ENCODE assay signal across 27 cellular contexts in the genomic region with DNA sequence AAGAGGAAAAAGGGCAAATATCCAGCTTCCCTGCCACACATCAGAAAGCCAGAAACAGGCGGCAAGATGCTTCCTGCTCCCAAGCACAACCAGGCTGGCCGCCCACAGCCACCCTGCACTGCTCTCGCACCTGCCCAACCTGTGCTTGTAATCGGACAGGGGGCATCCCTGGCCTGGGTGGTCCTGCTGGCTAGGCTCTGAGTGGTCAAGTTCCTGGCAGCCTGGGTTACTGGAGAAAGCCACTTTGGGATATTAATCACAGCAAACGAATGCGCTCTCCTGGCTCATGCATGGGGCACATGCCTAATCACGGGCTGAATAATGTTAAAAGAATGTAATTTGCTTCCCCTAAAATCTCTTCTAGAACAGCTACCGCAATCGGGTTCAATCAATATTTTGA.
DNase-seq lines count a peak whose midpoint lies in the region; ATAC-seq and TF ChIP-seq lines count a peak whose summit lies in the region.
"Had no signal": no experiment of that assay in that cellular context is flagged by ENCODE, and none has a peak within 500 bp of the region (broad histone marks: within the 10 kb centered on the region; RNA-seq: fewer than 3 reads in every experiment).

No MANE protein-coding gene starts in this region.

- H3K9me3 ChIP-seq in breast epithelium (no peaks in the 10 kb centered on the region), mesenchymal stem cell (ENCODE audit: control insufficient read depth, low read length) (no peaks in the 10 kb centered on the region)
- H3K9me3 ChIP-seq: gastrocnemius medialis, testis had no signal

- CTCF ChIA-PET in MCF 10A (lab: Yijun Ruan, JAX) = interaction anchor here (0.6 to 4.5 kb wide), 14 partner anchors 12 to 1653 kb away, joined by 3 to 20 read pairs (median 4); no protein-coding TSS in a partner anchor
- CTCF ChIA-PET in activated CD8-positive, alpha-beta T cell treated with anti-CD3 and anti-CD28 coated beads, Interleukin-2, amount 10 ng/mL, durations not matched to agents 7 days and 5 days (lab: Charles Lee) = no interaction called here

- H3K4me3 Mint-ChIP-seq in MCF 10A (ENCODE audit: unreplicated experiment) = peak overlapping the region; percentile 72
- no peak overlapping the region for H3K4me3 Mint-ChIP-seq in activated CD8-positive, alpha-beta T cell treated with anti-CD3 and anti-CD28 coated beads, Interleukin-2, amount 10 ng/mL, durations not matched to agents 7 days and 5 days
- H3K4me3 Mint-ChIP-seq: activated CD4-positive, alpha-beta T cell treated with anti-CD3 and anti-CD28 coated beads, Interleukin-2, amount 10 ng/mL, durations not matched to agents 7 days and 5 days; activated naive CD4-positive, alpha-beta T cell treated with anti-CD3 and anti-CD28 coated beads, Interleukin-2, amount 10 ng/mL, durations not matched to agents 7 days and 5 days; B cell had no signal

- intact Hi-C loops in MCF 10A (cut with micrococcal nuclease) = loop anchor here (1.0 to 10.0 kb wide), 5 partner anchors 117 to 1654 kb away; no protein-coding TSS in a partner anchor
- intact Hi-C loops in breast epithelium (cut with DNase I; ENCODE audit: low total_unique reads) = no loop called here

- peak overlapping the region in 1 of 3 donors; percentile 23 for H3K4me3 ChIP-seq in breast epithelium
- H3K4me3 ChIP-seq in mesenchymal stem cell (ENCODE audit: insufficient read depth in 1 of 2, low read depth in 1 of 2, low read length in 2 of 2) = no peak overlapping the region
- H3K4me3 ChIP-seq: gastrocnemius medialis, SK-N-MC, testis had no signal

- no peak overlapping the region for H2BK120ac ChIP-seq in mesenchymal stem cell (ENCODE audit: low read depth, low read length)

- no peak overlapping the region for H2BK15ac ChIP-seq in mesenchymal stem cell (ENCODE audit: low read depth, poor library complexity, severe bottlenecking)

- H3K18ac ChIP-seq in mesenchymal stem cell (ENCODE audit: low read depth in 1 of 2, low read length in 2 of 2) = peak overlapping the region in 1 of 2 experiments; percentile 11

- no peak overlapping the region for H3K4me2 ChIP-seq in mesenchymal stem cell (ENCODE audit: low read length, poor library complexity, severe bottlenecking)

- peak overlapping the region; percentile 78 for H3K27ac Mint-ChIP-seq in MCF 10A (ENCODE audit: low read depth, unreplicated experiment)
- H3K27ac Mint-ChIP-seq in activated CD8-positive, alpha-beta T cell treated with anti-CD3 and anti-CD28 coated beads, Interleukin-2, amount 10 ng/mL, durations not matched to agents 7 days and 5 days = no peak overlapping the region
- H3K27ac Mint-ChIP-seq: activated CD4-positive, alpha-beta T cell treated with anti-CD3 and anti-CD28 coated beads, Interleukin-2, amount 10 ng/mL, durations not matched to agents 7 days and 5 days; activated naive CD4-positive, alpha-beta T cell treated with anti-CD3 and anti-CD28 coated beads, Interleukin-2, amount 10 ng/mL, durations not matched to agents 7 days and 5 days; B cell had no signal

- no TSS peak for BruUV-seq in MCF 10A (replicated peaks; lab: Mats Ljungman, UMichigan)

- H3K4me1 Mint-ChIP-seq in MCF 10A (ENCODE audit: insufficient read depth, unreplicated experiment) = peaks cover 31% of the 10 kb centered on the region
- H3K4me1 Mint-ChIP-seq in activated CD8-positive, alpha-beta T cell treated with anti-CD3 and anti-CD28 coated beads, Interleukin-2, amount 10 ng/mL, durations not matched to agents 7 days and 5 days (ENCODE audit: low read depth) = no peaks in the 10 kb centered on the region
- H3K4me1 Mint-ChIP-seq: activated CD4-positive, alpha-beta T cell treated with anti-CD3 and anti-CD28 coated beads, Interleukin-2, amount 10 ng/mL, durations not matched to agents 7 days and 5 days; activated naive CD4-positive, alpha-beta T cell treated with anti-CD3 and anti-CD28 coated beads, Interleukin-2, amount 10 ng/mL, durations not matched to agents 7 days and 5 days; B cell had no signal

- no peak overlapping the region for H2BK5ac ChIP-seq in mesenchymal stem cell (ENCODE audit: low read depth, low read length, poor library complexity, severe bottlenecking)

- no peak overlapping the region for H2AFZ ChIP-seq in mesenchymal stem cell (ENCODE audit: low read depth, low read length)

- DNase-seq in MCF 10A (ENCODE audit: unreplicated experiment) (no peak), breast epithelium (ENCODE audit: low spot score in 2 of 2) (no peak), dermis blood vessel endothelial cell (peak; percentile 34), mesenchymal stem cell (no peak), hippocampal formation (lab: John Stamatoyannopoulos, UW) (no peak), HT-29 (ENCODE audit: low spot score) (no peak)
- no peak for DNase-seq in activated CD8-positive, alpha-beta T cell treated with anti-CD3 and anti-CD28 coated beads, Interleukin-2, amount 10 ng/mL, durations not matched to agents 7 days and 5 days
- no peak for DNase-seq in stimulated activated naive CD4-positive, alpha-beta T cell treated with Interleukin-2 at 50 U/mL for 16 hours (lab: John Stamatoyannopoulos, UW)
- DNase-seq: activated CD4-positive, alpha-beta T cell treated with anti-CD3 and anti-CD28 coated beads, Interleukin-2, amount 10 ng/mL, durations not matched to agents 7 days and 5 days; activated naive CD4-positive, alpha-beta T cell treated with anti-CD3 and anti-CD28 coated beads, Interleukin-2, amount 10 ng/mL, durations not matched to agents 7 days and 5 days; cerebellar nuclear complex; DMS79; erythroblast; gastrocnemius medialis; H7; Kasumi-1; NCI-H187; RPMI8226; stimulated activated CD4-positive, alpha-beta T cell treated with anti-CD3 and anti-CD28 coated beads, Interleukin-4, amount 100 ng/mL, for 4 hours; stimulated activated naive CD4-positive, alpha-beta T cell; T-helper 2 cell; WERI-Rb-1 had no signal

- H3K27me3 Mint-ChIP-seq in MCF 10A (ENCODE audit: insufficient read depth, unreplicated experiment) = no peaks in the 10 kb centered on the region
- no peaks in the 10 kb centered on the region for H3K27me3 Mint-ChIP-seq in activated CD8-positive, alpha-beta T cell treated with anti-CD3 and anti-CD28 coated beads, Interleukin-2, amount 10 ng/mL, durations not matched to agents 7 days and 5 days (ENCODE audit: low read depth)

- H3K4me1 ChIP-seq in breast epithelium (no peaks in the 10 kb centered on the region), mesenchymal stem cell (ENCODE audit: control insufficient read depth, insufficient read depth, low read depth, low read length) (peaks cover 1% of the 10 kb centered on the region)

- no peak for ATAC-seq in activated CD8-positive, alpha-beta T cell treated with anti-CD3 and anti-CD28 coated beads, Interleukin-2, amount 10 ng/mL, durations not matched to agents 7 days and 5 days
- ATAC-seq: gastrocnemius medialis, HepG2 had no signal

- no peak overlapping the region for H4K8ac ChIP-seq in mesenchymal stem cell (ENCODE audit: low read length)

- peak overlapping the region; percentile 53 for H4K91ac ChIP-seq in mesenchymal stem cell (ENCODE audit: low read length)

- H3K36me3 Mint-ChIP-seq in MCF 10A (ENCODE audit: insufficient read depth, unreplicated experiment) = no peaks in the 10 kb centered on the region
- no peaks in the 10 kb centered on the region for H3K36me3 Mint-ChIP-seq in activated CD8-positive, alpha-beta T cell treated with anti-CD3 and anti-CD28 coated beads, Interleukin-2, amount 10 ng/mL, durations not matched to agents 7 days and 5 days (ENCODE audit: low read depth)
- H3K36me3 Mint-ChIP-seq: activated naive CD4-positive, alpha-beta T cell treated with anti-CD3 and anti-CD28 coated beads, Interleukin-2, amount 10 ng/mL, durations not matched to agents 7 days and 5 days had no signal

- H2BK12ac ChIP-seq in mesenchymal stem cell (ENCODE audit: low read length in 2 of 2) = peak overlapping the region in 1 of 2 experiments; percentile 63

- POLR2A ChIA-PET in MCF 10A (lab: Yijun Ruan, JAX) = interaction anchor here (0.7 to 1.8 kb wide), 14 partner anchors 50 to 1753 kb away, joined by 3 to 12 read pairs (median 4); partner anchors contain the start of gene NR2F2
- POLR2A ChIA-PET in activated CD8-positive, alpha-beta T cell treated with anti-CD3 and anti-CD28 coated beads, Interleukin-2, amount 10 ng/mL, durations not matched to agents 7 days and 5 days (lab: Charles Lee) = interaction anchor here (0.7 kb wide), 1 partner anchor 248 kb away, joined by 3 read pairs; no protein-coding TSS in a partner anchor

- no peaks in the 10 kb centered on the region for H3K79me1 ChIP-seq in mesenchymal stem cell (replicated peaks; ENCODE audit: low read length, poor library complexity, severe bottlenecking)

- H3K36me3 ChIP-seq in breast epithelium = no peaks in the 10 kb centered on the region
- H3K36me3 ChIP-seq in mesenchymal stem cell (ENCODE audit: control insufficient read depth in 1 of 2, insufficient read depth in 2 of 2, low read depth in 1 of 2, low read length in 2 of 2) = no peaks in the 10 kb centered on the region
- H3K36me3 ChIP-seq: gastrocnemius medialis, WERI-Rb-1 had no signal

- no peak overlapping the region for H3K14ac ChIP-seq in mesenchymal stem cell (ENCODE audit: low read length in 2 of 2)

- no peaks in the 10 kb centered on the region for H3K9me3 Mint-ChIP-seq in MCF 10A (ENCODE audit: unreplicated experiment)
- no peaks in the 10 kb centered on the region for H3K9me3 Mint-ChIP-seq in activated CD8-positive, alpha-beta T cell treated with anti-CD3 and anti-CD28 coated beads, Interleukin-2, amount 10 ng/mL, durations not matched to agents 7 days and 5 days (ENCODE audit: insufficient read depth)
- H3K9me3 Mint-ChIP-seq: activated CD4-positive, alpha-beta T cell treated with anti-CD3 and anti-CD28 coated beads, Interleukin-2, amount 10 ng/mL, durations not matched to agents 7 days and 5 days; activated naive CD4-positive, alpha-beta T cell treated with anti-CD3 and anti-CD28 coated beads, Interleukin-2, amount 10 ng/mL, durations not matched to agents 7 days and 5 days had no signal

- no peak overlapping the region for H3K9ac ChIP-seq in mesenchymal stem cell (ENCODE audit: low read length)

- no peak overlapping the region for H3K4ac ChIP-seq in mesenchymal stem cell (ENCODE audit: low read depth in 1 of 2, low read length in 2 of 2)

- no peak overlapping the region for H3K27ac ChIP-seq in breast epithelium
- H3K27ac ChIP-seq in mesenchymal stem cell (ENCODE audit: low read length, poor library complexity, severe bottlenecking) = no peak overlapping the region
- H3K27ac ChIP-seq: 22Rv1, gastrocnemius medialis, SK-N-MC, testis, WERI-Rb-1 had no signal

- WGBS in mesenchymal stem cell = 95% methylated on average over 9 of the region's 9 CpGs

- TF ChIP-seq CTCF in MCF 10A (IDR thresholded peaks at IDR 0.05; ENCODE audit: unreplicated experiment) = no peak
- no peak for TF ChIP-seq CTCF in breast epithelium (IDR thresholded peaks at IDR 0.05)

- no peak overlapping the region for H3K23ac ChIP-seq in mesenchymal stem cell (ENCODE audit: low read length in 2 of 2)

- H2AK5ac ChIP-seq in mesenchymal stem cell (ENCODE audit: low read length, severe bottlenecking) = no peak overlapping the region

- no peaks in the 10 kb centered on the region for H3K27me3 ChIP-seq in breast epithelium
- H3K27me3 ChIP-seq in mesenchymal stem cell (ENCODE audit: control insufficient read depth in 1 of 2, insufficient read depth in 1 of 2, low read length in 2 of 2) = no peaks in the 10 kb centered on the region
- H3K27me3 ChIP-seq: gastrocnemius medialis, testis had no signal

- no peak for TF ChIP-seq POLR2A in breast epithelium (IDR thresholded peaks at IDR 0.05)
